ENCODE assay signal across 31 cellular contexts in genomic region chr6:52718535-52718934, GRCh38. TPM values are rescaled to one million over a fixed set of nuclear protein-coding genes. Genes with fewer than 3 reads are reported as not detected.
DNase-seq lines count a peak whose midpoint lies in the region; ATAC-seq and TF ChIP-seq lines count a peak whose summit lies in the region.
"Had no signal": no experiment of that assay in that cellular context is flagged by ENCODE, and none has a peak within 500 bp of the region (broad histone marks: within the 10 kb centered on the region; RNA-seq: fewer than 3 reads in every experiment).

No MANE protein-coding gene starts in this region.

- no peak for ATAC-seq in HG02852 (IDR thresholded peaks at IDR 0.05; ENCODE audit: unreplicated experiment)
- ATAC-seq in HG03139 (IDR thresholded peaks at IDR 0.05; ENCODE audit: unreplicated experiment) = no peak
- ATAC-seq: activated CD4-positive, CD25-positive, alpha-beta regulatory T cell treated with anti-CD3 and anti-CD28 coated beads, Interleukin-2, amount 50 U/mL, for 24 hours; activated naive CD4-positive, alpha-beta T cell treated with anti-CD3 and anti-CD28 coated beads, Interleukin-2, amount 50 U/mL, for 72 hours; K562; left ventricle myocardium superior; naive thymus-derived CD8-positive, alpha-beta T cell; stimulated activated naive B cell treated with anti-CD40 and anti-IgM and Interleukin-4, amounts not matched to agents 10 μg/mL and 1 μg/mL and 100 μg/mL, for 72 hours; T-cell had no signal

- H3K36me3 ChIP-seq in adipocyte (ENCODE audit: control insufficient read depth, insufficient read depth, low read length, severe bottlenecking) = no peaks in the 10 kb centered on the region
- H3K36me3 ChIP-seq in Peyer's patch = no peaks in the 10 kb centered on the region
- H3K36me3 ChIP-seq: SJSA1 had no signal

- no peak overlapping the region for H3K9ac ChIP-seq in adipocyte (ENCODE audit: low read length)

- peak; percentile 45 for DNase-seq in EH (ENCODE audit: low read depth)
- peak; percentile 64 for DNase-seq in NCI-H1417 treated with DMSO at 0.1 percent for 48 hours (lab: John Stamatoyannopoulos, UW)
- DNase-seq in adipocyte (ENCODE audit: low read depth) = peak; percentile 43
- DNase-seq in fibroblast of pulmonary artery (ENCODE audit: low read depth) = peak; percentile 30
- no peak for DNase-seq in ecto neural progenitor cell (ENCODE audit: low spot score)
- no peak for DNase-seq in Peyer's patch
- DNase-seq: ACHN; activated CD4-positive, alpha-beta memory T cell treated with anti-CD3 and anti-CD28 coated beads, Interleukin-2, amount 10 ng/mL, durations not matched to agents 7 days and 5 days; aorta; dorsolateral prefrontal cortex; islet precursor cell; left ventricle myocardium superior; midbrain; naive thymus-derived CD8-positive, alpha-beta T cell; NCI-H187 treated with DMSO at 0.1 percent for 48 hours; NCI-H446 treated with DMSO at 0.1 percent for 48 hours; stimulated activated CD4-positive, alpha-beta T cell treated with anti-CD3 and anti-CD28 coated beads, Interleukin-2, amount 100 ng/mL, for 48 hours; stimulated activated naive B cell treated with anti-CD40 and anti-IgM and Interleukin-4, amounts not matched to agents 10 μg/mL and 1 μg/mL and 100 μg/mL, for 72 hours; T-cell; testis had no signal

- no peak for TF ChIP-seq POLR2A in Peyer's patch (IDR thresholded peaks at IDR 0.05)

- TF ChIP-seq CTCF in fibroblast of pulmonary artery (IDR thresholded peaks at IDR 0.05; ENCODE audit: low read length, missing control alignments) (no peak), Peyer's patch (IDR thresholded peaks at IDR 0.05) (no peak)

- H3K4me3 ChIP-seq in adipocyte (ENCODE audit: low read length) (no peak overlapping the region), fibroblast of pulmonary artery (replicated peaks; ENCODE audit: low read depth, low read length) (no peak overlapping the region), Peyer's patch (no peak overlapping the region)
- H3K4me3 ChIP-seq: dorsolateral prefrontal cortex, K562, SJSA1, smooth muscle cell, testis had no signal

- H3K4me1 ChIP-seq in adipocyte (ENCODE audit: control insufficient read depth, insufficient read depth, low read length) = peaks cover 7% of the 10 kb centered on the region
- H3K4me1 ChIP-seq in Peyer's patch = no peaks in the 10 kb centered on the region
- H3K4me1 ChIP-seq: SJSA1 had no signal

- H3K9me3 ChIP-seq in adipocyte (ENCODE audit: control insufficient read depth, low read length) (no peaks in the 10 kb centered on the region), Peyer's patch (no peaks in the 10 kb centered on the region)
- H3K9me3 ChIP-seq: SJSA1, testis had no signal

- H3K27me3 ChIP-seq in adipocyte (replicated peaks; ENCODE audit: control insufficient read depth, insufficient read depth, low read length) (no peaks in the 10 kb centered on the region), Peyer's patch (no peaks in the 10 kb centered on the region)
- H3K27me3 ChIP-seq: dorsolateral prefrontal cortex, SJSA1, testis had no signal

- H3K27ac ChIP-seq in Peyer's patch = no peak overlapping the region
- H3K27ac ChIP-seq: C4-2B, dorsolateral prefrontal cortex, SJSA1, testis had no signal

RNA-seq across cellular contexts. Expression of gene GSTA2, which starts 44.7 kb away (rescaled TPM):
- total RNA-seq in Peyer's patch = 10 to 100 TPM; 15.7 to 92.2 (median 58.4) TPM
- total RNA-seq: activated CD4-positive, alpha-beta memory T cell treated with anti-CD3 and anti-CD28 coated beads, Interleukin-2, amount 10 ng/mL, durations not matched to agents 7 days and 5 days; activated naive CD4-positive, alpha-beta T cell treated with anti-CD3 and anti-CD28 coated beads, Interleukin-2, amount 50 U/mL, for 72 hours; activated T-helper 2 cell treated with anti-CD3 and anti-CD28 coated beads, Interferon-gamma antibody, Interleukin-2, Interleukin-4, amounts not matched to agents 10 μg/mL and 5 μg/mL and 100 μg/mL, durations not matched to agents 14 hours and 24 hours and 36 hours; aorta; Daoy; left ventricle myocardium superior; naive thymus-derived CD8-positive, alpha-beta T cell; omental fat pad; SJSA1; smooth muscle cell; T-cell had no signal

RNA-seq across cellular contexts. Expression of gene TMEM14A, which starts 47.6 kb away (rescaled TPM):
- 10 to 100 TPM; 12.4 to 56.0 (median 25.3) TPM for total RNA-seq in Peyer's patch

Comparison
In these comparisons a context has a peak if more than half of its experiments do, and no peak if none do; other contexts are left out.
1. DNase-seq: peak in EH (single experiment), NCI-H1417 treated with DMSO at 0.1 percent for 48 hours (single experiment), adipocyte (single experiment) and fibroblast of pulmonary artery (single experiment); none in ecto neural progenitor cell (single experiment) and Peyer's patch (0 of 3).